33 cellular contexts compared by ENCODE assay signal in the genomic region with DNA sequence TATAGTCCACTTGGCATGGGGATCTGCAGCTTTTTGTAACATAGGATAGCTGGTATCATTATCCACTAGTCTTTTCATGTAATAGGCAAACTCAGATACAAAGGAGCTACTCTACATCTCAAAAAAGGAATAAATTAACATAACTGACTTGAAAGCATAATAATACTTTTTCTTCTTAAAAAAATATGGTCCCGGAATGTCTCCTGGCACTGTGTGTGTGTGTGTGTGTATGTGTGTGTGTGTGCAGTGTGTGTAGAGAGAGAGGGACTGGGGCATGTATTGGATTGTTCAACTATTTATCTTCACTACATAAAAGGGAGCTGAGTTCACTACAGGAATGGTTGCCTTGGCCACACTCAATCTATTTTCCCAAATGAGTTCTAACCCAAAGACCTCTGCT.
DNase-seq lines count a peak whose midpoint lies in the region; ATAC-seq lines count a peak whose summit lies in the region.
"Had no signal": no experiment of that assay in that cellular context is flagged by ENCODE, and none has a peak within 500 bp of the region (broad histone marks: within the 10 kb centered on the region; RNA-seq: fewer than 3 reads in every experiment).

No MANE protein-coding gene starts in this region.

- peaks cover 17% of the 10 kb centered on the region for H3K4me1 ChIP-seq in HAP-1
- peaks cover 0 to 13% (median 6%) of the 10 kb centered on the region in 5 donors for H3K4me1 ChIP-seq in subcutaneous abdominal adipose tissue (ENCODE audit: control insufficient read depth in 5 of 5, insufficient read depth in 5 of 5, low read length in 5 of 5)
- H3K4me1 ChIP-seq: A549, BE2C, BLaER1, Caco-2 had no signal

- H3K9me3 ChIP-seq in HAP-1: no peaks in the 10 kb centered on the region
- H3K9me3 ChIP-seq in subcutaneous abdominal adipose tissue (ENCODE audit: control insufficient read depth in 5 of 5, low read length in 5 of 5): no peaks in the 10 kb centered on the region
- H3K9me3 ChIP-seq: A549; BE2C; BLaER1; BLaER1 treated with 17β-estradiol and CSF1 and Interleukin-3, amounts not matched to agents 10 nM and 100 nM; Caco-2 had no signal

- H3K36me3 Mint-ChIP-seq in stimulated activated memory B cell treated with anti-CD40 and anti-IgM and Interleukin-4, amounts not matched to agents 10 μg/mL and 1 μg/mL and 100 μg/mL, for 72 hours: no peaks in the 10 kb centered on the region
- H3K36me3 Mint-ChIP-seq in stimulated activated naive B cell treated with anti-CD40 and anti-IgM and Interleukin-4, amounts not matched to agents 10 μg/mL and 1 μg/mL and 100 μg/mL, for 72 hours: no peaks in the 10 kb centered on the region
- H3K36me3 Mint-ChIP-seq: CD14-positive monocyte; CD4-positive, alpha-beta memory T cell; CD4-positive, CD25-positive, alpha-beta regulatory T cell; CD8-positive, alpha-beta memory T cell; CD8-positive, alpha-beta T cell had no signal

- peak; percentile 59 to 66 for DNase-seq in HAP-1 (ENCODE audit: low spot score in 2 of 2)
- no peak for DNase-seq in stimulated activated naive B cell treated with anti-CD40 and anti-IgM and Interleukin-4, amounts not matched to agents 10 μg/mL and 1 μg/mL and 100 μg/mL, for 72 hours
- DNase-seq in dedifferentiated amniotic fluid mesenchymal stem cell (ENCODE audit: extremely low spot score): no peak
- DNase-seq in C1 segment of cervical spinal cord (lab: John Stamatoyannopoulos, UW): no peak
- DNase-seq: 8988T; ACHN; AML-193; BE2C; Caco-2; Calu3; CD4-positive, alpha-beta memory T cell; CD4-positive, alpha-beta T cell; CD4-positive, CD25-positive, alpha-beta regulatory T cell; CD8-positive, alpha-beta memory T cell; CD8-positive, alpha-beta T cell; DMS 273 treated with DMSO at 0.1 percent for 48 hours; DMS153; DMS53; DMS79; DMS79 treated with DMSO at 0.1 percent for 48 hours; DND-41; EL had no signal

- H3K27me3 Mint-ChIP-seq in stimulated activated memory B cell treated with anti-CD40 and anti-IgM and Interleukin-4, amounts not matched to agents 10 μg/mL and 1 μg/mL and 100 μg/mL, for 72 hours: peaks cover 28% of the 10 kb centered on the region
- peaks cover 13 to 31% of the 10 kb centered on the region in 2 donors for H3K27me3 Mint-ChIP-seq in stimulated activated naive B cell treated with anti-CD40 and anti-IgM and Interleukin-4, amounts not matched to agents 10 μg/mL and 1 μg/mL and 100 μg/mL, for 72 hours

- H3K4me3 Mint-ChIP-seq in stimulated activated memory B cell treated with anti-CD40 and anti-IgM and Interleukin-4, amounts not matched to agents 10 μg/mL and 1 μg/mL and 100 μg/mL, for 72 hours: no peak overlapping the region
- H3K4me3 Mint-ChIP-seq in stimulated activated naive B cell treated with anti-CD40 and anti-IgM and Interleukin-4, amounts not matched to agents 10 μg/mL and 1 μg/mL and 100 μg/mL, for 72 hours: no peak overlapping the region
- H3K4me3 Mint-ChIP-seq: B cell; CD14-positive monocyte; CD4-positive, alpha-beta memory T cell; CD4-positive, alpha-beta T cell; CD4-positive, CD25-positive, alpha-beta regulatory T cell; CD8-positive, alpha-beta memory T cell; CD8-positive, alpha-beta T cell had no signal

- H3K9me3 Mint-ChIP-seq in stimulated activated memory B cell treated with anti-CD40 and anti-IgM and Interleukin-4, amounts not matched to agents 10 μg/mL and 1 μg/mL and 100 μg/mL, for 72 hours: no peaks in the 10 kb centered on the region
- no peaks in the 10 kb centered on the region for H3K9me3 Mint-ChIP-seq in stimulated activated naive B cell treated with anti-CD40 and anti-IgM and Interleukin-4, amounts not matched to agents 10 μg/mL and 1 μg/mL and 100 μg/mL, for 72 hours
- H3K9me3 Mint-ChIP-seq: CD4-positive, alpha-beta memory T cell; CD4-positive, alpha-beta T cell; CD8-positive, alpha-beta T cell had no signal

- no peaks in the 10 kb centered on the region for H3K4me1 Mint-ChIP-seq in stimulated activated memory B cell treated with anti-CD40 and anti-IgM and Interleukin-4, amounts not matched to agents 10 μg/mL and 1 μg/mL and 100 μg/mL, for 72 hours
- H3K4me1 Mint-ChIP-seq in stimulated activated naive B cell treated with anti-CD40 and anti-IgM and Interleukin-4, amounts not matched to agents 10 μg/mL and 1 μg/mL and 100 μg/mL, for 72 hours: no peaks in the 10 kb centered on the region
- H3K4me1 Mint-ChIP-seq: B cell; CD14-positive monocyte; CD4-positive, alpha-beta memory T cell; CD4-positive, CD25-positive, alpha-beta regulatory T cell; CD8-positive, alpha-beta memory T cell had no signal

- no peak overlapping the region for H3K4me3 ChIP-seq in HAP-1
- peak overlapping the region in 1 of 5 donors; percentile 19 for H3K4me3 ChIP-seq in subcutaneous abdominal adipose tissue (ENCODE audit: low read depth in 1 of 5, low read length in 5 of 5)
- H3K4me3 ChIP-seq: A549; BLaER1; BLaER1 treated with 17β-estradiol and CSF1 and Interleukin-3, amounts not matched to agents 10 nM and 100 nM had no signal

- in situ Hi-C loops in HAP-1 (cut with MboI; ENCODE audit: low sequenced_read_pairs): no loop called here

- ATAC-seq in stimulated activated memory B cell treated with anti-CD40 and anti-IgM and Interleukin-4, amounts not matched to agents 10 μg/mL and 1 μg/mL and 100 μg/mL, for 72 hours: peak; percentile 40
- ATAC-seq in stimulated activated naive B cell treated with anti-CD40 and anti-IgM and Interleukin-4, amounts not matched to agents 10 μg/mL and 1 μg/mL and 100 μg/mL, for 72 hours (replicated peaks): no peak
- ATAC-seq in GM18873 (IDR thresholded peaks at IDR 0.05; ENCODE audit: low FRiP score, unreplicated experiment) (no peak), GM18520 (IDR thresholded peaks at IDR 0.05; ENCODE audit: unreplicated experiment) (no peak)
- ATAC-seq: A549; CD8-positive, alpha-beta T cell had no signal

- H3K27ac ChIP-seq in subcutaneous abdominal adipose tissue (ENCODE audit: low read depth, low read length): peak overlapping the region; percentile 54
- H3K27ac ChIP-seq: 22Rv1; A549; BLaER1; BLaER1 treated with 17β-estradiol and CSF1 and Interleukin-3, amounts not matched to agents 10 nM and 100 nM; C4-2B had no signal

- H3K27me3 ChIP-seq in HAP-1 (ENCODE audit: low read depth) (peaks cover 4% of the 10 kb centered on the region; the same call in 1 of the 2 replicates), subcutaneous abdominal adipose tissue (ENCODE audit: control insufficient read depth in 5 of 5, insufficient read depth in 4 of 5, low read length in 5 of 5) (no peaks in the 10 kb centered on the region)
- H3K27me3 ChIP-seq: BE2C; BLaER1; BLaER1 treated with 17β-estradiol and CSF1 and Interleukin-3, amounts not matched to agents 10 nM and 100 nM had no signal

- H3K36me3 ChIP-seq in HAP-1 (replicated peaks) (no peaks in the 10 kb centered on the region), subcutaneous abdominal adipose tissue (ENCODE audit: control insufficient read depth in 5 of 5, insufficient read depth in 5 of 5, low read length in 5 of 5) (no peaks in the 10 kb centered on the region)
- H3K36me3 ChIP-seq: BE2C; BLaER1; BLaER1 treated with 17β-estradiol and CSF1 and Interleukin-3, amounts not matched to agents 10 nM and 100 nM had no signal

- H3K27ac Mint-ChIP-seq in stimulated activated memory B cell treated with anti-CD40 and anti-IgM and Interleukin-4, amounts not matched to agents 10 μg/mL and 1 μg/mL and 100 μg/mL, for 72 hours: no peak overlapping the region
- peak overlapping the region; percentile 75 for H3K27ac Mint-ChIP-seq in stimulated activated naive B cell treated with anti-CD40 and anti-IgM and Interleukin-4, amounts not matched to agents 10 μg/mL and 1 μg/mL and 100 μg/mL, for 72 hours
- H3K27ac Mint-ChIP-seq: B cell; CD14-positive monocyte; CD4-positive, alpha-beta memory T cell; CD4-positive, alpha-beta T cell; CD4-positive, CD25-positive, alpha-beta regulatory T cell; CD8-positive, alpha-beta memory T cell; CD8-positive, alpha-beta T cell had no signal

- peak overlapping the region in 2 of 5 donors; percentile 63 to 66 for H3K9ac ChIP-seq in subcutaneous abdominal adipose tissue (ENCODE audit: low read length in 5 of 5)
- H3K9ac ChIP-seq: BLaER1; BLaER1 treated with 17β-estradiol and CSF1 and Interleukin-3, amounts not matched to agents 10 nM and 100 nM had no signal

Comparison
In these comparisons a context has a peak if more than half of its experiments do, and no peak if none do; other contexts are left out.
1. DNase-seq: peak in HAP-1 (2 of 2); none in stimulated activated naive B cell treated with anti-CD40 and anti-IgM and Interleukin-4, amounts not matched to agents 10 μg/mL and 1 μg/mL and 100 μg/mL, for 72 hours (single experiment), dedifferentiated amniotic fluid mesenchymal stem cell (single experiment) and C1 segment of cervical spinal cord (0 of 14).